Comparison of ENCODE assay signal across 1 cellular context in the genomic region with DNA sequence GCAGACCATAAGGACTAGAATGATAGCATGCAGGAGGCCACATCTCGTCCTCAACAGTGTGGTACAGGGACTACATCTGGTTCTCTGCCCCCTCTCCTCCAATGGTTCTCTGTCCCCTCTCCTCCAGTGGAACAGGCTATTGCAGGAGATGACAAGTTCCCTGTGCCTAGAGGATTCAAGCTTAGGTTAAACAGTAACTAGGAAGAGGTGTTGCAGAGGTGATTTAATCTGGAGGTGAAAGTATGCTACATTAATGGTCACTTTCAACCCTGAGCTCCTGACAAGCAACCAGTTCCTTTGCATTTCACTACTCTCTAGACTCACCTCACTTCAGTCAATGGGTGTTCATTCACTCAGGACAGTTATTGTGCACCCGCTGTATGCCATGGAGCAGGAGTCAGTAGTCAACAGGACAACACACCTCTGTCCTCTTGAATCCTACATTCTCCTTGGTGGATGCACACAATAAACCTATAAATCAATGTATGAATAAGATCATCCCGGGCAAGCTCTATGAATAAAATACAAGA.
TF ChIP-seq lines count a peak whose summit lies in the region.

No MANE protein-coding gene starts in this region.

TF ChIP-seq in HepG2, 621 proteins besides CTCF, POLR2A, EP300 and RAD21 (continued from another document):
- no peak for TF ChIP-seq HOMEZ (CRISPR knock-in tag; IDR thresholded peaks at IDR 0.05; ENCODE audit: low read depth)
- TF ChIP-seq ZNF878 (CRISPR knock-in tag; IDR thresholded peaks at IDR 0.05) = no peak
- no peak for TF ChIP-seq ZBTB49 (CRISPR knock-in tag; IDR thresholded peaks at IDR 0.05; ENCODE audit: borderline replicate concordance)
- no peak for TF ChIP-seq SOX13 (IDR thresholded peaks at IDR 0.05)
- no peak for TF ChIP-seq SOX13 (CRISPR knock-in tag; conservative IDR thresholded peaks at IDR 0.05 in 1 of 2, IDR thresholded peaks at IDR 0.05 in 1 of 2)
- TF ChIP-seq POLR2AphosphoS2 (IDR thresholded peaks at IDR 0.05; ENCODE audit: low read depth, low read length) = no peak
- no peak for TF ChIP-seq NFKB2 (CRISPR knock-in tag; IDR thresholded peaks at IDR 0.05; ENCODE audit: borderline replicate concordance)
- no peak for TF ChIP-seq ZNF879 (CRISPR knock-in tag; IDR thresholded peaks at IDR 0.05)
- no peak for TF ChIP-seq NAIF1 (CRISPR knock-in tag; IDR thresholded peaks at IDR 0.05; ENCODE audit: borderline replicate concordance)
- TF ChIP-seq SSRP1 (CRISPR knock-in tag; IDR thresholded peaks at IDR 0.05) = no peak
- TF ChIP-seq ZKSCAN5 (CRISPR knock-in tag; IDR thresholded peaks at IDR 0.05) = peak; percentile 99
- no peak for TF ChIP-seq ZNF790 (CRISPR knock-in tag; IDR thresholded peaks at IDR 0.05; ENCODE audit: borderline replicate concordance)
- TF ChIP-seq MXI1 (IDR thresholded peaks at IDR 0.05; ENCODE audit: borderline replicate concordance, low read depth, low read length) = no peak
